7 cellular contexts compared by ENCODE assay signal in genomic region chr15:40354408-40355171, GRCh38. TPM values are rescaled to one million over a fixed set of nuclear protein-coding genes. Genes with fewer than 3 reads are reported as not detected.
DNase-seq lines count a peak whose midpoint lies in the region; TF ChIP-seq lines count a peak whose summit lies in the region.
"Had no signal": no experiment of that assay in that cellular context is flagged by ENCODE, and none has a peak within 500 bp of the region (broad histone marks: within the 10 kb centered on the region; RNA-seq: fewer than 3 reads in every experiment).

No MANE protein-coding gene starts in this region.

- H3K27me3 Mint-ChIP-seq in activated naive CD4-positive, alpha-beta T cell treated with anti-CD3 and anti-CD28 coated beads, Interleukin-2, amount 10 ng/mL, durations not matched to agents 7 days and 5 days: peaks cover 57% of the 10 kb centered on the region

- H2AFZ ChIP-seq in mesenchymal stem cell (ENCODE audit: low read depth, low read length) (no peak overlapping the region), trophoblast cell (ENCODE audit: insufficient read depth, low read length, poor library complexity) (no peak overlapping the region)

- no peaks in the 10 kb centered on the region for H3K9me3 ChIP-seq in mesenchymal stem cell (ENCODE audit: control insufficient read depth, low read length)
- H3K9me3 ChIP-seq in trophoblast cell (ENCODE audit: insufficient read depth, low read depth, low read length): no peaks in the 10 kb centered on the region

- no peaks in the 10 kb centered on the region for H3K79me1 ChIP-seq in mesenchymal stem cell (replicated peaks; ENCODE audit: low read length, poor library complexity, severe bottlenecking)
- H3K79me1 ChIP-seq in trophoblast cell (ENCODE audit: low read length): no peaks in the 10 kb centered on the region

- H3K27ac ChIP-seq in mesenchymal stem cell (ENCODE audit: low read length, poor library complexity, severe bottlenecking) (peak overlapping the region; percentile 17), trophoblast cell (ENCODE audit: low read depth, low read length) (no peak overlapping the region)

- H3K4ac ChIP-seq in mesenchymal stem cell (ENCODE audit: low read depth in 1 of 2, low read length in 2 of 2) (no peak overlapping the region), trophoblast cell (ENCODE audit: low read depth, low read length) (no peak overlapping the region)

- peaks cover 23 to 65% of the 10 kb centered on the region in 2 experiments for H3K27me3 ChIP-seq in mesenchymal stem cell (ENCODE audit: control insufficient read depth in 1 of 2, insufficient read depth in 1 of 2, low read length in 2 of 2)
- no peaks in the 10 kb centered on the region for H3K27me3 ChIP-seq in trophoblast cell (ENCODE audit: insufficient read depth, low read length)

- 32% methylated on average over 8 of the region's 9 CpGs for WGBS in mesenchymal stem cell
- no CpG with 5 or more reads among the region's 9 CpGs for WGBS in trophoblast cell (ENCODE audit: extremely low coverage, insufficient coverage, insufficient read length)

- H3K4me1 Mint-ChIP-seq in activated naive CD4-positive, alpha-beta T cell treated with anti-CD3 and anti-CD28 coated beads, Interleukin-2, amount 10 ng/mL, durations not matched to agents 7 days and 5 days: peaks cover 10% of the 10 kb centered on the region

- in situ Hi-C loops in GM13976 (cut with MboI; ENCODE audit: low sequenced_read_pairs, unreplicated experiment): no loop called here

- H3K27ac Mint-ChIP-seq in activated naive CD4-positive, alpha-beta T cell treated with anti-CD3 and anti-CD28 coated beads, Interleukin-2, amount 10 ng/mL, durations not matched to agents 7 days and 5 days: no peak overlapping the region

- H3K18ac ChIP-seq in mesenchymal stem cell (ENCODE audit: low read depth in 1 of 2, low read length in 2 of 2) (no peak overlapping the region), trophoblast cell (ENCODE audit: low read length) (no peak overlapping the region)

- CTCF ChIA-PET in activated naive CD4-positive, alpha-beta T cell treated with anti-CD3 and anti-CD28 coated beads, Interleukin-2, amount 10 ng/mL, durations not matched to agents 7 days and 5 days (lab: Charles Lee): interaction anchor here (0.9 to 5.1 kb wide), 7 partner anchors 10 to 152 kb away, joined by 3 to 33 read pairs (median 3); no protein-coding TSS in a partner anchor

- H4K8ac ChIP-seq in mesenchymal stem cell (ENCODE audit: low read length) (no peak overlapping the region), trophoblast cell (ENCODE audit: low read depth, low read length) (no peak overlapping the region)

- no peak overlapping the region for H3K4me3 ChIP-seq in mesenchymal stem cell (ENCODE audit: insufficient read depth in 1 of 2, low read depth in 1 of 2, low read length in 2 of 2)
- no peak overlapping the region for H3K4me3 ChIP-seq in trophoblast cell (ENCODE audit: low read depth, low read length)

- peak overlapping the region in 1 of 2 experiments; percentile 17 for H3K23ac ChIP-seq in mesenchymal stem cell (ENCODE audit: low read length in 2 of 2)
- H3K23ac ChIP-seq in trophoblast cell (ENCODE audit: low read length): no peak overlapping the region

- no peak overlapping the region for H2BK5ac ChIP-seq in mesenchymal stem cell (ENCODE audit: low read depth, low read length, poor library complexity, severe bottlenecking)
- no peak overlapping the region for H2BK5ac ChIP-seq in trophoblast cell (ENCODE audit: low read depth, low read length, poor library complexity)

- H4K91ac ChIP-seq in mesenchymal stem cell (ENCODE audit: low read length): no peak overlapping the region
- no peak overlapping the region for H4K91ac ChIP-seq in trophoblast cell (ENCODE audit: low read depth, low read length)

- no peaks in the 10 kb centered on the region for H3K79me2 ChIP-seq in trophoblast cell (ENCODE audit: control insufficient read depth, insufficient read depth, low read length, poor library complexity)

- H3K14ac ChIP-seq in mesenchymal stem cell (ENCODE audit: low read length in 2 of 2) (peak overlapping the region in 1 of 2 experiments; percentile 11), trophoblast cell (ENCODE audit: low read length) (no peak overlapping the region)

- H3K36me3 Mint-ChIP-seq in activated naive CD4-positive, alpha-beta T cell treated with anti-CD3 and anti-CD28 coated beads, Interleukin-2, amount 10 ng/mL, durations not matched to agents 7 days and 5 days: no peaks in the 10 kb centered on the region

- H3K4me1 ChIP-seq in mesenchymal stem cell (ENCODE audit: control insufficient read depth, insufficient read depth, low read depth, low read length) (peaks cover 23% of the 10 kb centered on the region), trophoblast cell (ENCODE audit: control insufficient read depth in 1 of 2, insufficient read depth in 2 of 2, low read length in 2 of 2) (peaks cover 3 to 7% of the 10 kb centered on the region in 2 experiments)

- no peak overlapping the region for H4K12ac ChIP-seq in trophoblast cell (ENCODE audit: low read depth, low read length)

- no peak overlapping the region for H3K4me2 ChIP-seq in mesenchymal stem cell (ENCODE audit: low read length, poor library complexity, severe bottlenecking)
- H3K4me2 ChIP-seq in trophoblast cell (ENCODE audit: low read length): no peak overlapping the region

- no peak for DNase-seq in GM13976 (ENCODE audit: low spot score)
- peak; percentile 61 to 70 for DNase-seq in SHP77 (lab: John Stamatoyannopoulos, UW)
- peak; percentile 48 for DNase-seq in mesenchymal stem cell
- no peak for DNase-seq in effector CD8-positive, alpha-beta T cell (lab: John Stamatoyannopoulos, UW)
- DNase-seq in trophoblast cell: no peak
- DNase-seq in activated naive CD4-positive, alpha-beta T cell treated with anti-CD3 and anti-CD28 coated beads, Interleukin-2, amount 10 ng/mL, durations not matched to agents 7 days and 5 days: no peak
- DNase-seq: NCI-H146 had no signal

- H2BK120ac ChIP-seq in mesenchymal stem cell (ENCODE audit: low read depth, low read length): no peak overlapping the region
- no peak overlapping the region for H2BK120ac ChIP-seq in trophoblast cell (ENCODE audit: insufficient read depth, low read length, poor library complexity)

- H2BK12ac ChIP-seq in mesenchymal stem cell (ENCODE audit: low read length in 2 of 2) (peak overlapping the region in 1 of 2 experiments; percentile 81), trophoblast cell (ENCODE audit: low read length) (no peak overlapping the region)

- no peak overlapping the region for H3K4me3 Mint-ChIP-seq in activated naive CD4-positive, alpha-beta T cell treated with anti-CD3 and anti-CD28 coated beads, Interleukin-2, amount 10 ng/mL, durations not matched to agents 7 days and 5 days

- no peak overlapping the region for H2BK15ac ChIP-seq in mesenchymal stem cell (ENCODE audit: low read depth, poor library complexity, severe bottlenecking)

- TF ChIP-seq CTCF in GM13976 (IDR thresholded peaks at IDR 0.05; ENCODE audit: borderline replicate concordance, control extremely low read depth, extremely low read depth, insufficient read depth, missing control alignments): peak; percentile 5

- no peak overlapping the region for H3K9ac ChIP-seq in mesenchymal stem cell (ENCODE audit: low read length)
- H3K9ac ChIP-seq in trophoblast cell (ENCODE audit: low read length): no peak overlapping the region

- no peak overlapping the region for H2AK5ac ChIP-seq in mesenchymal stem cell (ENCODE audit: low read length, severe bottlenecking)
- H2AK5ac ChIP-seq in trophoblast cell (ENCODE audit: low read length): no peak overlapping the region

- H3K9me3 Mint-ChIP-seq in activated naive CD4-positive, alpha-beta T cell treated with anti-CD3 and anti-CD28 coated beads, Interleukin-2, amount 10 ng/mL, durations not matched to agents 7 days and 5 days: no peaks in the 10 kb centered on the region

- H3K36me3 ChIP-seq in mesenchymal stem cell (ENCODE audit: control insufficient read depth in 1 of 2, insufficient read depth in 2 of 2, low read depth in 1 of 2, low read length in 2 of 2): no peaks in the 10 kb centered on the region
- no peaks in the 10 kb centered on the region for H3K36me3 ChIP-seq in trophoblast cell (ENCODE audit: control insufficient read depth in 1 of 2, insufficient read depth in 2 of 2, low read length in 2 of 2)

RNA-seq across cellular contexts. Expression of gene DISP2, which starts 3.4 kb away (rescaled TPM):
- 0.44 TPM for polyA plus RNA-seq in mesenchymal stem cell (2013, experiment 1 of 2)
- 0.49 TPM for polyA plus RNA-seq in mesenchymal stem cell (2013, experiment 2 of 2)
- polyA plus RNA-seq in trophoblast cell (2013): 0.34 and 0.35 TPM in 2 replicates

RNA-seq across cellular contexts. Expression of gene PHGR1, which starts 3.8 kb away (rescaled TPM):
- not detected for polyA plus RNA-seq in mesenchymal stem cell (2013, experiment 1 of 2)
- not detected for polyA plus RNA-seq in mesenchymal stem cell (2013, experiment 2 of 2)
- polyA plus RNA-seq in trophoblast cell (2013): not detected in 2 replicates

RNA-seq across cellular contexts. Expression of gene CCDC9B, which starts 13.9 kb away (rescaled TPM):
- polyA plus RNA-seq in mesenchymal stem cell (2013, experiment 1 of 2): 34.5 TPM
- 31.6 TPM for polyA plus RNA-seq in mesenchymal stem cell (2013, experiment 2 of 2)
- 0.15 and 0.31 TPM in 2 replicates for polyA plus RNA-seq in trophoblast cell (2013)

RNA-seq across cellular contexts. Expression of gene KNSTRN, which starts 27.9 kb away (rescaled TPM):
- 11.7 TPM for polyA plus RNA-seq in mesenchymal stem cell (2013, experiment 1 of 2)
- 12.3 TPM for polyA plus RNA-seq in mesenchymal stem cell (2013, experiment 2 of 2)
- 28.5 and 32.1 TPM in 2 replicates for polyA plus RNA-seq in trophoblast cell (2013)

RNA-seq across cellular contexts. Expression of gene INAFM2, which starts 31.1 kb away (rescaled TPM):
- polyA plus RNA-seq in mesenchymal stem cell (2013, experiment 1 of 2): 75.5 TPM
- polyA plus RNA-seq in mesenchymal stem cell (2013, experiment 2 of 2): 80.9 TPM
- 35.8 and 37.5 TPM in 2 replicates for polyA plus RNA-seq in trophoblast cell (2013)

Comparison
In these comparisons a context has a peak if more than half of its experiments do, and no peak if none do; other contexts are left out.
1. DNase-seq: peak in SHP77 (2 of 2) and mesenchymal stem cell (single experiment); none in GM13976 (single experiment), effector CD8-positive, alpha-beta T cell (single experiment), trophoblast cell (0 of 2) and activated naive CD4-positive, alpha-beta T cell treated with anti-CD3 and anti-CD28 coated beads, Interleukin-2, amount 10 ng/mL, durations not matched to agents 7 days and 5 days (single experiment).